14 cellular contexts compared by ENCODE assay signal in genomic region chr17:77923135-77923534, GRCh38. TPM values are rescaled to one million over a fixed set of nuclear protein-coding genes. Genes with fewer than 3 reads are reported as not detected.
DNase-seq lines count a peak whose midpoint lies in the region; TF ChIP-seq lines count a peak whose summit lies in the region.
"Had no signal": no experiment of that assay in that cellular context is flagged by ENCODE, and none has a peak within 500 bp of the region (broad histone marks: within the 10 kb centered on the region; RNA-seq: fewer than 3 reads in every experiment).

No MANE protein-coding gene starts in this region.

- peak overlapping the region; percentile 73 for H2AK5ac ChIP-seq in neuronal stem cell (ENCODE audit: low read depth, low read length)

- H3K27me3 ChIP-seq in adipocyte (replicated peaks; ENCODE audit: control insufficient read depth, insufficient read depth, low read length) (peaks cover 62% of the 10 kb centered on the region), neuronal stem cell (ENCODE audit: control insufficient read depth in 3 of 3, insufficient read depth in 3 of 3, low read depth in 1 of 3, low read length in 3 of 3) (peaks cover 0 to 7% (median 0%) of the 10 kb centered on the region in 3 experiments), Peyer's patch (no peaks in the 10 kb centered on the region)

- no peak overlapping the region for H2BK15ac ChIP-seq in neuronal stem cell (ENCODE audit: low read length)

- no peaks in the 10 kb centered on the region for H3K36me3 Mint-ChIP-seq in CD14-positive monocyte
- H3K36me3 Mint-ChIP-seq: CD4-positive, alpha-beta memory T cell had no signal

- no peak overlapping the region for H3K14ac ChIP-seq in neuronal stem cell (ENCODE audit: low read length)

- peak overlapping the region; percentile 23 for H3K18ac ChIP-seq in neuronal stem cell (ENCODE audit: low read length)

- H2BK12ac ChIP-seq in neuronal stem cell (ENCODE audit: low read length) = peak overlapping the region; percentile 68

- intact Hi-C loops in CD14-positive monocyte (cut with micrococcal nuclease) = no loop called here

- no peak overlapping the region for H3K4me2 ChIP-seq in neuronal stem cell (ENCODE audit: insufficient read depth, low read length, poor library complexity, severe bottlenecking)

- TF ChIP-seq CTCF in fibroblast of villous mesenchyme (IDR thresholded peaks at IDR 0.05; ENCODE audit: insufficient read depth, low read depth, low read length) (no peak), Peyer's patch (IDR thresholded peaks at IDR 0.05) (no peak), CD14-positive monocyte (IDR thresholded peaks at IDR 0.05) (no peak)

- H3K4me3 Mint-ChIP-seq in CD14-positive monocyte = peak overlapping the region in 1 of 2 donors; percentile 26
- H3K4me3 Mint-ChIP-seq: B cell; CD4-positive, alpha-beta memory T cell had no signal

- H3K9ac ChIP-seq in adipocyte (ENCODE audit: low read length) (no peak overlapping the region), neuronal stem cell (ENCODE audit: low read depth, low read length, poor library complexity) (peak overlapping the region; percentile 9)
- H3K9ac ChIP-seq: GM23248 had no signal

- H3K27ac ChIP-seq in neuronal stem cell (replicated peaks; ENCODE audit: low read length) (no peak overlapping the region), Peyer's patch (no peak overlapping the region)
- H3K27ac ChIP-seq: GM23248 had no signal

- H2AFZ ChIP-seq in neuronal stem cell (ENCODE audit: low read length) = no peak overlapping the region
- H2AFZ ChIP-seq: GM23248 had no signal

- no peak overlapping the region for H4K8ac ChIP-seq in neuronal stem cell (ENCODE audit: low read depth, low read length)

- no peak for TF ChIP-seq POLR2A in Peyer's patch (IDR thresholded peaks at IDR 0.05)

- H4K91ac ChIP-seq in neuronal stem cell (ENCODE audit: low read depth, low read length, poor library complexity) = no peak overlapping the region

- H3K9me3 ChIP-seq in adipocyte (ENCODE audit: control insufficient read depth, low read length) = peaks cover 5% of the 10 kb centered on the region
- H3K9me3 ChIP-seq in neuronal stem cell (replicated peaks in 1 of 2; ENCODE audit: control insufficient read depth in 2 of 2, insufficient read depth in 1 of 2, low read depth in 1 of 2, low read length in 2 of 2) = peaks cover 0 to 3% of the 10 kb centered on the region in 2 donors
- H3K9me3 ChIP-seq in Peyer's patch = no peaks in the 10 kb centered on the region

- H2BK120ac ChIP-seq in neuronal stem cell (ENCODE audit: low read depth, low read length) = peak overlapping the region; percentile 53

- peaks cover 75 to 95% (median 77%) of the 10 kb centered on the region in 3 donors for H3K27me3 Mint-ChIP-seq in CD14-positive monocyte (ENCODE audit: low read depth in 3 of 3)

- H3K27ac Mint-ChIP-seq in CD14-positive monocyte = no peak overlapping the region
- H3K27ac Mint-ChIP-seq: B cell; CD4-positive, alpha-beta memory T cell; H9 had no signal

- no peak overlapping the region for H2BK5ac ChIP-seq in neuronal stem cell (ENCODE audit: low read length)

- H3K4me1 Mint-ChIP-seq in CD14-positive monocyte = peaks cover 8% of the 10 kb centered on the region

- DNase-seq in adipocyte (ENCODE audit: low read depth) (peak; percentile 15), fibroblast of villous mesenchyme (ENCODE audit: low read depth) (peak; percentile 58), neuronal stem cell (ENCODE audit: low spot score) (no peak), NCI-H2029 treated with DMSO at 0.1 percent for 48 hours (lab: John Stamatoyannopoulos, UW) (no peak), middle frontal gyrus (ENCODE audit: extremely low spot score, low spot score) (no peak), Peyer's patch (no peak), CD14-positive monocyte (ENCODE audit: low spot score) (no peak)
- DNase-seq: C1 segment of cervical spinal cord; CD4-positive, alpha-beta memory T cell; DMS79 had no signal

- no peak overlapping the region for H3K23ac ChIP-seq in neuronal stem cell (ENCODE audit: low read depth, low read length, poor library complexity)

- WGBS in neuronal stem cell (ENCODE audit: extremely low coverage in 2 of 2, insufficient read length in 2 of 2, insufficient replicate concordance in 1 of 2), 2 donors = no CpG with 5 or more reads among the region's 9 CpGs

- H3K36me3 ChIP-seq in adipocyte (ENCODE audit: control insufficient read depth, insufficient read depth, low read length, severe bottlenecking) (no peaks in the 10 kb centered on the region), neuronal stem cell (replicated peaks in 1 of 2; ENCODE audit: control insufficient read depth in 2 of 2, insufficient read depth in 2 of 2, low read length in 2 of 2) (no peaks in the 10 kb centered on the region), Peyer's patch (no peaks in the 10 kb centered on the region)

- H3K4me1 ChIP-seq in adipocyte (ENCODE audit: control insufficient read depth, insufficient read depth, low read length) (peaks cover 11% of the 10 kb centered on the region), neuronal stem cell (ENCODE audit: control insufficient read depth in 2 of 2, insufficient read depth in 1 of 2, low read depth in 1 of 2, low read length in 2 of 2) (peaks cover 11 to 13% of the 10 kb centered on the region in 2 donors), Peyer's patch (no peaks in the 10 kb centered on the region)

- H3K4me3 ChIP-seq in adipocyte (ENCODE audit: low read length) = no peak overlapping the region
- no peak overlapping the region for H3K4me3 ChIP-seq in fibroblast of villous mesenchyme (ENCODE audit: low read depth, low read length)
- no peak overlapping the region for H3K4me3 ChIP-seq in neuronal stem cell (ENCODE audit: low read length in 2 of 2)
- no peak overlapping the region for H3K4me3 ChIP-seq in Peyer's patch
- H3K4me3 ChIP-seq: GM12878, GM23248 had no signal

- peak overlapping the region; percentile 19 for H3K4ac ChIP-seq in neuronal stem cell (ENCODE audit: low read length)

- no peaks in the 10 kb centered on the region for H3K79me1 ChIP-seq in neuronal stem cell (ENCODE audit: low read depth, low read length)

- H3K9me3 Mint-ChIP-seq in CD14-positive monocyte = peaks cover 0 to 25% (median 7%) of the 10 kb centered on the region in 7 donors
- H3K9me3 Mint-ChIP-seq: CD4-positive, alpha-beta memory T cell had no signal

RNA-seq across cellular contexts. Expression of gene TNRC6C, which starts 35.4 kb away (rescaled TPM):
- total RNA-seq in fibroblast of villous mesenchyme = 4.3 and 6.8 TPM in 2 replicates
- 12.5 TPM for polyA plus RNA-seq in neuronal stem cell (2013, experiment 1 of 2)
- 13.1 TPM for polyA plus RNA-seq in neuronal stem cell (2013, experiment 2 of 2)
- total RNA-seq in Peyer's patch = 10 to 100 TPM in 3 of 4 donors, 1 to 10 TPM in 1; 9.7 to 70.1 (median 23.2) TPM
- under 1 TPM; 0.38 to 0.46 TPM for polyA plus RNA-seq in CD14-positive monocyte

Comparison
In these comparisons a context has a peak if more than half of its experiments do, and no peak if none do; other contexts are left out.
1. DNase-seq: peak in adipocyte (single experiment) and fibroblast of villous mesenchyme (single experiment); none in neuronal stem cell (single experiment), NCI-H2029 treated with DMSO at 0.1 percent for 48 hours (single experiment), middle frontal gyrus (single experiment), Peyer's patch (0 of 3) and CD14-positive monocyte (single experiment).